1 cellular context compared by ENCODE assay signal in the genomic region with DNA sequence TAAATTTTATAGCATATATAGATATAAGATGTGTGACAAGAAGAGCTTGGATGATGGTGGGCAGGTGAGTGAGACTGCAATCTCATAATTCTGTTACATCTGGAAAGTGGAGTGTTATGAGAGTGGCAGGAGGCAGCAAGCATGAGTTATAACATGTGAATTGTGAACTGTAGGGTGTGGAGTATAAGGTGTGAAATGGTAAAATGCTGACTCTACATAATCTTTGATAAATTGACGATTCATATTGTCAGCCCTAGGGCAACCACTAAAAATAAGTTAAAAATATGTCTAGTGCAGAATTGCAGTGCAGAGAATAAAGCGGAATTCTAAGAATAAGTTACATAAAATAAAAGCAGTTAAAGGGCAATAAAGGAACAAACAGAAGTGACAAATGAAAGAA.
TF ChIP-seq lines count a peak whose summit lies in the region.

No MANE protein-coding gene starts in this region.

TF ChIP-seq in SK-N-SH, 30 proteins besides CTCF, POLR2A, EP300 and RAD21 (continued from another document):
- TF ChIP-seq, protein P1, sequence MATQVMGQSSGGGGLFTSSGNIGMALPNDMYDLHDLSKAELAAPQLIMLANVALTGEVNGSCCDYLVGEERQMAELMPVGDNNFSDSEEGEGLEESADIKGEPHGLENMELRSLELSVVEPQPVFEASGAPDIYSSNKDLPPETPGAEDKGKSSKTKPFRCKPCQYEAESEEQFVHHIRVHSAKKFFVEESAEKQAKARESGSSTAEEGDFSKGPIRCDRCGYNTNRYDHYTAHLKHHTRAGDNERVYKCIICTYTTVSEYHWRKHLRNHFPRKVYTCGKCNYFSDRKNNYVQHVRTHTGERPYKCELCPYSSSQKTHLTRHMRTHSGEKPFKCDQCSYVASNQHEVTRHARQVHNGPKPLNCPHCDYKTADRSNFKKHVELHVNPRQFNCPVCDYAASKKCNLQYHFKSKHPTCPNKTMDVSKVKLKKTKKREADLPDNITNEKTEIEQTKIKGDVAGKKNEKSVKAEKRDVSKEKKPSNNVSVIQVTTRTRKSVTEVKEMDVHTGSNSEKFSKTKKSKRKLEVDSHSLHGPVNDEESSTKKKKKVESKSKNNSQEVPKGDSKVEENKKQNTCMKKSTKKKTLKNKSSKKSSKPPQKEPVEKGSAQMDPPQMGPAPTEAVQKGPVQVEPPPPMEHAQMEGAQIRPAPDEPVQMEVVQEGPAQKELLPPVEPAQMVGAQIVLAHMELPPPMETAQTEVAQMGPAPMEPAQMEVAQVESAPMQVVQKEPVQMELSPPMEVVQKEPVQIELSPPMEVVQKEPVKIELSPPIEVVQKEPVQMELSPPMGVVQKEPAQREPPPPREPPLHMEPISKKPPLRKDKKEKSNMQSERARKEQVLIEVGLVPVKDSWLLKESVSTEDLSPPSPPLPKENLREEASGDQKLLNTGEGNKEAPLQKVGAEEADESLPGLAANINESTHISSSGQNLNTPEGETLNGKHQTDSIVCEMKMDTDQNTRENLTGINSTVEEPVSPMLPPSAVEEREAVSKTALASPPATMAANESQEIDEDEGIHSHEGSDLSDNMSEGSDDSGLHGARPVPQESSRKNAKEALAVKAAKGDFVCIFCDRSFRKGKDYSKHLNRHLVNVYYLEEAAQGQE (IDR thresholded peaks at IDR 0.05; ENCODE audit: low read depth, low read length), result no peak
- no peak for TF ChIP-seq TAF1 (IDR thresholded peaks at IDR 0.05; ENCODE audit: borderline replicate concordance, low read depth, low read length)
